Comparison of ENCODE assay signal across 8 cellular contexts in genomic region chr3:51500632-51501131, GRCh38. TPM values are rescaled to one million over a fixed set of nuclear protein-coding genes. Genes with fewer than 3 reads are reported as not detected.
A peak's percentile ranks its signal among the peaks of the same experiment; 100 is the strongest.
DNase-seq lines count a peak whose midpoint lies in the region; ATAC-seq, FAIRE-seq and TF ChIP-seq lines count a peak whose summit lies in the region.

No MANE protein-coding gene starts in this region.

- H3K9me3 ChIP-seq in CD8-positive, alpha-beta T cell (ENCODE audit: low read length), result no peaks in the 10 kb centered on the region
- H3K9me3 ChIP-seq in RWPE2 (ENCODE audit: severe bottlenecking) (no peaks in the 10 kb centered on the region), esophagus (ENCODE audit: control insufficient read depth in 2 of 2, insufficient read depth in 1 of 2, low read depth in 1 of 2, low read length in 1 of 2) (no peaks in the 10 kb centered on the region), pancreas (no peaks in the 10 kb centered on the region)

- H3K4me3 ChIP-seq in CD8-positive, alpha-beta T cell (ENCODE audit: low read depth, low read length), result peak overlapping the region; percentile 11
- H3K4me3 ChIP-seq in RWPE2 (ENCODE audit: severe bottlenecking) (peak overlapping the region; percentile 12), esophagus (ENCODE audit: low read depth in 1 of 2, low read length in 2 of 2) (no peak overlapping the region), pancreas (peak overlapping the region in 2 of 4 donors; percentile 3 to 76)

- peaks cover 15% of the 10 kb centered on the region for H3K36me3 Mint-ChIP-seq in CD8-positive, alpha-beta T cell

- peaks cover 21% of the 10 kb centered on the region for H3K4me1 Mint-ChIP-seq in CD8-positive, alpha-beta T cell (ENCODE audit: low read depth)

- POLR2A ChIA-PET in CD8-positive, alpha-beta T cell (lab: Charles Lee), result interaction anchor here (0.6 to 3.6 kb wide), 14 partner anchors 36 to 931 kb away, joined by 3 to 33 read pairs (median 4); partner anchors contain the start of genes HEMK1, MANF, RAD54L2 and TEX264

- WGBS in esophagus, 2 donors, result 93% methylated on average over 14 of the region's 14 CpGs
- 88 to 92% methylated on average over 14 of the region's 14 CpGs for WGBS in pancreas, 2 donors

- no peaks in the 10 kb centered on the region for H3K27me3 Mint-ChIP-seq in CD8-positive, alpha-beta T cell (ENCODE audit: low read depth)

- peaks cover 3% of the 10 kb centered on the region for H3K36me3 ChIP-seq in CD8-positive, alpha-beta T cell (ENCODE audit: insufficient read depth, low read length)
- peaks cover 10% of the 10 kb centered on the region for H3K36me3 ChIP-seq in RWPE2 (ENCODE audit: low read depth)
- H3K36me3 ChIP-seq in esophagus (ENCODE audit: control insufficient read depth in 2 of 2, insufficient read depth in 2 of 2, low read length in 1 of 2), result peaks cover 0 to 1% of the 10 kb centered on the region in 2 donors
- no peaks in the 10 kb centered on the region for H3K36me3 ChIP-seq in pancreas

- no peaks in the 10 kb centered on the region for H3K9me3 Mint-ChIP-seq in CD8-positive, alpha-beta T cell

- CTCF ChIA-PET in CD8-positive, alpha-beta T cell (lab: Charles Lee), result interaction anchor here (0.6 to 8.1 kb wide), 18 partner anchors 18 to 441 kb away, joined by 3 to 159 read pairs (median 10); partner anchors contain the start of genes PARP3, RAD54L2 and TEX264

- intact Hi-C loops in CD8-positive, alpha-beta T cell (cut with DNase I, micrococcal nuclease), result loop anchor here (1.0 to 10.0 kb wide), 8 partner anchors 38 to 1573 kb away; partner anchors contain the start of genes RAD54L2 (in 2 of the 2), HEMK1 (in 1 of the 2), MANF (in 1 of the 2) and MON1A (in 1 of the 2)
- intact Hi-C loops in pancreas (cut with DNase I), result loop anchor here (5.0 to 10.0 kb wide), 6 partner anchors 164 to 304 kb away; no protein-coding TSS in a partner anchor

- peaks cover 16% of the 10 kb centered on the region for H3K4me1 ChIP-seq in CD8-positive, alpha-beta T cell (ENCODE audit: insufficient read depth, low read length)
- H3K4me1 ChIP-seq in RWPE2 (ENCODE audit: insufficient read depth, poor library complexity, severe bottlenecking) (no peaks in the 10 kb centered on the region), esophagus (ENCODE audit: control insufficient read depth in 2 of 2, insufficient read depth in 2 of 2, low read length in 1 of 2) (no peaks in the 10 kb centered on the region), pancreas (peaks cover 0 to 7% (median 0%) of the 10 kb centered on the region in 3 donors)

- no peak for FAIRE-seq in pancreas (lab: Jason Lieb, UNC)

- peak overlapping the region; percentile 92 for H3K4me3 Mint-ChIP-seq in CD8-positive, alpha-beta T cell

- no peak for TF ChIP-seq CTCF in CD8-positive, alpha-beta T cell (IDR thresholded peaks at IDR 0.05)
- TF ChIP-seq CTCF in RWPE2 (IDR thresholded peaks at IDR 0.05; ENCODE audit: poor library complexity, severe bottlenecking), result no peak
- no peak for TF ChIP-seq CTCF in pancreas (IDR thresholded peaks at IDR 0.05)

- H3K27ac Mint-ChIP-seq in CD8-positive, alpha-beta T cell, result peak overlapping the region; percentile 94

- no peaks in the 10 kb centered on the region for H3K27me3 ChIP-seq in CD8-positive, alpha-beta T cell (ENCODE audit: insufficient read depth, low read length)
- H3K27me3 ChIP-seq in RWPE2 (ENCODE audit: insufficient read depth, poor library complexity, severe bottlenecking) (no peaks in the 10 kb centered on the region), esophagus (ENCODE audit: control insufficient read depth in 1 of 2, insufficient read depth in 2 of 2, low read length in 2 of 2) (no peaks in the 10 kb centered on the region), pancreas (no peaks in the 10 kb centered on the region)

- no peak for ATAC-seq in CD8-positive, alpha-beta T cell
- ATAC-seq in RWPE2 (ENCODE audit: low read depth), result no peak
- ATAC-seq in pancreas, result no peak
- no peak for ATAC-seq in GM18861 (IDR thresholded peaks at IDR 0.05; ENCODE audit: unreplicated experiment)

- H3K27ac ChIP-seq in CD8-positive, alpha-beta T cell (ENCODE audit: low read depth, low read length), result peak overlapping the region; percentile 50
- H3K27ac ChIP-seq in RWPE2 (ENCODE audit: poor library complexity, severe bottlenecking) (peak overlapping the region; percentile 64), esophagus (ENCODE audit: low read depth in 2 of 2, low read length in 1 of 2) (peak overlapping the region; percentile 83 to 90), pancreas (peak overlapping the region; percentile 29 to 99 (median 80))

- peak in 3 of 7 experiments; percentile 1 to 30 (median 13) for DNase-seq in CD8-positive, alpha-beta T cell
- no peak for DNase-seq in RWPE2 (ENCODE audit: low spot score)
- peak in 4 of 6 donors; percentile 20 to 45 (median 36) for DNase-seq in pancreas
- no peak for DNase-seq in pons (ENCODE audit: low spot score)
- no peak for DNase-seq in T1000 (lab: John Stamatoyannopoulos, UW)
- no peak for DNase-seq in COLO829 (ENCODE audit: low spot score)

RNA-seq across cellular contexts. Expression of gene DCAF1, which starts 0.9 kb away (rescaled TPM):
- total RNA-seq in CD8-positive, alpha-beta T cell, result 10 to 100 TPM; 18.3 to 18.5 TPM
- polyA plus RNA-seq in esophagus (1 to 10 TPM; 4.9 to 8.0 TPM), pancreas (1 to 10 TPM; 4.9 to 8.5 TPM)
- 10 to 100 TPM in 1 of 6 donors, 1 to 10 TPM in 5; 5.7 to 12.5 (median 8.1) TPM for total RNA-seq in pancreas

RNA-seq across cellular contexts. Expression of gene RAD54L2, which starts 37.8 kb away (rescaled TPM):
- total RNA-seq in CD8-positive, alpha-beta T cell, result 10 to 100 TPM; 34.8 to 37.4 TPM
- 1 to 10 TPM; 1.9 to 3.3 TPM for polyA plus RNA-seq in esophagus
- 10 to 100 TPM in 1 of 6 donors, 1 to 10 TPM in 5; 7.2 to 12.3 (median 8.8) TPM for total RNA-seq in pancreas
- polyA plus RNA-seq in pancreas, result 1 to 10 TPM; 4.2 to 6.4 TPM

Comparison
In these comparisons a context has a peak if more than half of its experiments do, and no peak if none do; other contexts are left out.
1. DNase-seq: peak in pancreas (4 of 6); none in RWPE2 (single experiment), pons (single experiment), T1000 (single experiment) and COLO829 (single experiment).
2. H3K4me3 ChIP-seq: peak in CD8-positive, alpha-beta T cell (single experiment) and RWPE2 (single experiment); none in esophagus (0 of 2).
3. Peak in every context shown above with its lines, with median percentiles within 50 percentile points of each other: H3K27ac ChIP-seq.